In the genomic region with DNA sequence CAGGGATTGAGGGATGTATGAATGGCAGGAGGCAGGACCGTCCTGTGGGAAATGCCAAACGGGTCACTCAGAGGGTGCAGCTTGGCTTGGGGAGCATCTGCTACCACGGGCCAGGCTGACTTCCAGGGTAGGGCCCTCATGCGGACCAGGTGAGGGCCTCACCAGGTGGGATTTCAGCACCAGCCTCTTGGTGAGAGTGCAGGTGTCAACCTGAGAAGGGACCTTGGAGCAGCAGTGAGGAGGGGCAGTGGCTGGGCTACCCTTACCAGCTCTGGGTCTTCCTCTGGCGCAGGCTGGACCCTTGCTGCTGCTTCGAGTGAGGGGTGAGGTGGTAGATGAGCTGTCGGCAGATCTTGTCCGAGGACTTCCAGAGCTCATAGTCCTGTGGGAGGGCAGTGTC, we compare ENCODE assay signal across 23 cellular contexts.
"Had no signal": no experiment of that assay in that cellular context is flagged by ENCODE, and none has a peak within 500 bp of the region (broad histone marks: within the 10 kb centered on the region; RNA-seq: fewer than 3 reads in every experiment).

No MANE protein-coding gene starts in this region.

- DNase-seq: activated CD4-positive, alpha-beta T cell treated with anti-CD3 and anti-CD28 coated beads for 36 hours; activated CD4-positive, alpha-beta T cell treated with anti-CD3 and anti-CD28 coated beads, Interleukin-2, amount 50 U/mL, for 48 hours; activated CD8-positive, alpha-beta memory T cell treated with anti-CD3 and anti-CD28 coated beads, Interleukin-2, amount 50 U/mL, for 48 hours; activated naive CD4-positive, alpha-beta T cell; activated naive CD8-positive, alpha-beta T cell treated with anti-CD3 and anti-CD28 coated beads for 36 hours; activated T-cell treated with anti-CD3 and anti-CD28 coated beads, Interleukin-2, amount 50 U/mL, for 4 hours; colonic mucosa; endodermal cell; esophagus squamous epithelium; gastrocnemius medialis; kidney glomerular epithelial cell; left ventricle myocardium inferior; natural killer cell; stimulated activated CD4-positive, alpha-beta T cell treated with anti-CD3 and anti-CD28 coated beads, Interleukin-15, amount 100 ng/mL, for 24 hours; T-helper 9 cell had no signal

- H3K4me3 ChIP-seq: colonic mucosa, esophagus squamous epithelium, gastrocnemius medialis, left ventricle myocardium inferior, ovary, smooth muscle cell, thoracic aorta had no signal

- H3K4me3 Mint-ChIP-seq: activated CD4-positive, alpha-beta T cell treated with anti-CD3 and anti-CD28 coated beads for 36 hours; activated naive CD8-positive, alpha-beta T cell treated with anti-CD3 and anti-CD28 coated beads for 36 hours; activated T-cell treated with anti-CD3 and anti-CD28 coated beads, Interleukin-2, amount 50 U/mL, for 4 hours; central memory CD8-positive, alpha-beta T cell; endodermal cell; mesothelial cell of epicardium; natural killer cell; stimulated activated memory B cell treated with anti-CD40 and anti-IgM and Interleukin-4, amounts not matched to agents 10 μg/mL and 1 μg/mL and 100 μg/mL, for 72 hours; WTC11 had no signal

- H3K27ac ChIP-seq: colonic mucosa, esophagus squamous epithelium, gastrocnemius medialis, ovary, thoracic aorta had no signal

- H3K9me3 ChIP-seq: colonic mucosa, esophagus squamous epithelium, gastrocnemius medialis, left ventricle myocardium inferior, ovary, thoracic aorta had no signal

- H3K36me3 ChIP-seq: colonic mucosa, gastrocnemius medialis, ovary had no signal

- H3K27ac Mint-ChIP-seq: activated CD4-positive, alpha-beta T cell treated with anti-CD3 and anti-CD28 coated beads for 36 hours; activated naive CD8-positive, alpha-beta T cell treated with anti-CD3 and anti-CD28 coated beads for 36 hours; activated T-helper 2 cell treated with anti-CD3 and anti-CD28 coated beads, Interferon-gamma antibody, Interleukin-2, Interleukin-4, amounts not matched to agents 10 μg/mL and 5 μg/mL and 100 μg/mL, durations not matched to agents 14 hours and 24 hours and 36 hours; endodermal cell; mesothelial cell of epicardium; natural killer cell; stimulated activated memory B cell treated with anti-CD40 and anti-IgM and Interleukin-4, amounts not matched to agents 10 μg/mL and 1 μg/mL and 100 μg/mL, for 72 hours; WTC11 had no signal

- H3K4me2 ChIP-seq: smooth muscle cell had no signal

- H3K36me3 Mint-ChIP-seq: activated naive CD8-positive, alpha-beta T cell treated with anti-CD3 and anti-CD28 coated beads for 36 hours; natural killer cell; stimulated activated memory B cell treated with anti-CD40 and anti-IgM and Interleukin-4, amounts not matched to agents 10 μg/mL and 1 μg/mL and 100 μg/mL, for 72 hours; WTC11 had no signal

- H3K9me3 Mint-ChIP-seq: activated naive CD8-positive, alpha-beta T cell treated with anti-CD3 and anti-CD28 coated beads for 36 hours; activated T-cell treated with anti-CD3 and anti-CD28 coated beads, Interleukin-2, amount 50 U/mL, for 4 hours; activated T-helper 2 cell treated with anti-CD3 and anti-CD28 coated beads, Interferon-gamma antibody, Interleukin-2, Interleukin-4, amounts not matched to agents 10 μg/mL and 5 μg/mL and 100 μg/mL, durations not matched to agents 14 hours and 24 hours and 36 hours; central memory CD8-positive, alpha-beta T cell; endodermal cell; mesothelial cell of epicardium; natural killer cell; stimulated activated memory B cell treated with anti-CD40 and anti-IgM and Interleukin-4, amounts not matched to agents 10 μg/mL and 1 μg/mL and 100 μg/mL, for 72 hours; WTC11 had no signal

- H3K27me3 ChIP-seq: colonic mucosa, esophagus squamous epithelium, gastrocnemius medialis, ovary had no signal

- H3K4me1 Mint-ChIP-seq: endodermal cell had no signal

- H3K4me1 ChIP-seq: colonic mucosa, gastrocnemius medialis had no signal

- ATAC-seq: activated CD4-positive, alpha-beta T cell treated with anti-CD3 and anti-CD28 coated beads for 36 hours; activated T-cell treated with anti-CD3 and anti-CD28 coated beads, Interleukin-2, amount 50 U/mL, for 4 hours; gastrocnemius medialis; natural killer cell; stimulated activated memory B cell treated with anti-CD40 and anti-IgM and Interleukin-4, amounts not matched to agents 10 μg/mL and 1 μg/mL and 100 μg/mL, for 72 hours; WTC11 had no signal

- H3K27me3 Mint-ChIP-seq: central memory CD8-positive, alpha-beta T cell; stimulated activated memory B cell treated with anti-CD40 and anti-IgM and Interleukin-4, amounts not matched to agents 10 μg/mL and 1 μg/mL and 100 μg/mL, for 72 hours had no signal
